Comparison of ENCODE assay signal across 9 cellular contexts in genomic region chr20:44074252-44075151, GRCh38.
DNase-seq lines count a peak whose midpoint lies in the region; ATAC-seq and TF ChIP-seq lines count a peak whose summit lies in the region.
"Had no signal": no experiment of that assay in that cellular context is flagged by ENCODE, and none has a peak within 500 bp of the region (broad histone marks: within the 10 kb centered on the region; RNA-seq: fewer than 3 reads in every experiment).

No MANE protein-coding gene starts in this region.

- TF ChIP-seq CTCF in foreskin keratinocyte (conservative IDR thresholded peaks at IDR 0.05) (no peak), tibial artery (IDR thresholded peaks at IDR 0.05) (no peak)

- no peak overlapping the region for H3K27ac ChIP-seq in foreskin keratinocyte
- H3K27ac ChIP-seq in tibial artery: no peak overlapping the region

- H3K4me3 ChIP-seq in tibial artery: no peak overlapping the region

- H3K36me3 ChIP-seq in tibial artery: no peaks in the 10 kb centered on the region

- H3K27me3 ChIP-seq in foreskin keratinocyte: peaks cover 37% of the 10 kb centered on the region
- H3K27me3 ChIP-seq in tibial artery: peaks cover 0 to 11% of the 10 kb centered on the region in 2 donors

- H3K4me1 ChIP-seq in foreskin keratinocyte (no peaks in the 10 kb centered on the region), tibial artery (peaks cover 0 to 7% (median 0%) of the 10 kb centered on the region in 4 donors)
- H3K4me1 ChIP-seq: Caco-2 had no signal

- ATAC-seq in foreskin keratinocyte (peak; percentile 46), GM21367 (IDR thresholded peaks at IDR 0.05; ENCODE audit: unreplicated experiment) (no peak)

- H3K9me3 ChIP-seq in tibial artery: no peaks in the 10 kb centered on the region
- H3K9me3 ChIP-seq: Caco-2 had no signal

- intact Hi-C loops in tibial artery (cut with DNase I; ENCODE audit: low total_unique reads): loop anchor here (10.0 kb wide), 1 partner anchor 90 kb away; no protein-coding TSS in a partner anchor

- DNase-seq in activated effector memory CD4-positive, alpha-beta T cell treated with anti-CD3 and anti-CD28 coated beads, Interleukin-2, amount 50 U/mL, for 16 hours: peak; percentile 53
- no peak for DNase-seq in activated effector memory CD4-positive, alpha-beta T cell treated with Interleukin-2 at 50 U/mL for 16 hours
- DNase-seq in SKM-1 (lab: John Stamatoyannopoulos, UW; ENCODE audit: unreplicated experiment) (peak; percentile 16), foreskin keratinocyte (no peak), tibial artery (peak; percentile 3 to 54), GM19240 (ENCODE audit: insufficient read length, low spot score) (no peak)
- DNase-seq in effector CD8-positive, alpha-beta T cell (lab: John Stamatoyannopoulos, UW): no peak

Comparison
In these comparisons a context has a peak if more than half of its experiments do, and no peak if none do; other contexts are left out.
1. DNase-seq: peak in activated effector memory CD4-positive, alpha-beta T cell treated with anti-CD3 and anti-CD28 coated beads, Interleukin-2, amount 50 U/mL, for 16 hours (single experiment), SKM-1 (single experiment) and tibial artery (2 of 2); none in activated effector memory CD4-positive, alpha-beta T cell treated with Interleukin-2 at 50 U/mL for 16 hours (single experiment), foreskin keratinocyte (0 of 2), effector CD8-positive, alpha-beta T cell (single experiment) and GM19240 (single experiment).